In genomic region chr3:39327746-39328349, GRCh38 we compare ENCODE assay signal across 10 cellular contexts. TPM values are rescaled to one million over a fixed set of nuclear protein-coding genes. Genes with fewer than 3 reads are reported as not detected.
DNase-seq lines count a peak whose midpoint lies in the region; ATAC-seq, FAIRE-seq and TF ChIP-seq lines count a peak whose summit lies in the region.
"Had no signal": no experiment of that assay in that cellular context is flagged by ENCODE, and none has a peak within 500 bp of the region (broad histone marks: within the 10 kb centered on the region; RNA-seq: fewer than 3 reads in every experiment).

No MANE protein-coding gene starts in this region.

- no peaks in the 10 kb centered on the region for H3K9me3 ChIP-seq in CD4-positive, alpha-beta T cell (ENCODE audit: control insufficient read depth, low read length)
- no peaks in the 10 kb centered on the region for H3K9me3 ChIP-seq in T-helper 17 cell (ENCODE audit: control insufficient read depth, low read length, poor library complexity, severe bottlenecking)
- H3K9me3 ChIP-seq in pancreas, result no peaks in the 10 kb centered on the region

- DNase-seq in CD4-positive, alpha-beta T cell, result peak in 1 of 10 experiments; percentile 6
- DNase-seq in T-helper 17 cell (peak in 2 of 3 donors; percentile 8 to 22), HFFc6 (no peak), NCI-H146 (lab: John Stamatoyannopoulos, UW) (no peak), pancreas (no peak), Right ventricle myocardium superior (no peak)
- DNase-seq: cortex of kidney had no signal

- ATAC-seq in CD4-positive, alpha-beta T cell (ENCODE audit: poor library complexity), result peak; percentile 63
- ATAC-seq in GM18868 (IDR thresholded peaks at IDR 0.05; ENCODE audit: unreplicated experiment) (peak; percentile 78), HG02763 (IDR thresholded peaks at IDR 0.05; ENCODE audit: unreplicated experiment) (peak; percentile 55), T-helper 17 cell (peak; percentile 93), pancreas (no peak), Right ventricle myocardium superior (ENCODE audit: poor library complexity) (no peak)

- WGBS in pancreas, 2 donors, result 79 to 89% methylated on average over 4 of the region's 4 CpGs

- no peaks in the 10 kb centered on the region for H3K36me3 Mint-ChIP-seq in CD4-positive, alpha-beta T cell (ENCODE audit: low read depth)
- H3K36me3 Mint-ChIP-seq in T-helper 17 cell (ENCODE audit: low read depth) (peaks cover 5% of the 10 kb centered on the region), HFFc6 (ENCODE audit: low read depth) (no peaks in the 10 kb centered on the region)

- POLR2A ChIA-PET in CD4-positive, alpha-beta T cell (lab: Charles Lee), result no interaction called here

- intact Hi-C loops in CD4-positive, alpha-beta T cell (cut with DNase I, micrococcal nuclease), result no loop called here
- intact Hi-C loops in pancreas (cut with DNase I), result no loop called here
- intact Hi-C loops in Right ventricle myocardium superior (cut with DNase I), result no loop called here

- no peaks in the 10 kb centered on the region for H3K27me3 Mint-ChIP-seq in CD4-positive, alpha-beta T cell
- H3K27me3 Mint-ChIP-seq in T-helper 17 cell (no peaks in the 10 kb centered on the region), HFFc6 (ENCODE audit: insufficient read depth) (peaks cover 9% of the 10 kb centered on the region)

- H3K36me3 ChIP-seq in pancreas, result no peaks in the 10 kb centered on the region

- peaks cover 31% of the 10 kb centered on the region for H3K4me1 Mint-ChIP-seq in CD4-positive, alpha-beta T cell (ENCODE audit: low read depth)
- peaks cover 17% of the 10 kb centered on the region for H3K4me1 Mint-ChIP-seq in T-helper 17 cell
- H3K4me1 Mint-ChIP-seq in HFFc6 (ENCODE audit: low read depth), result no peaks in the 10 kb centered on the region

- CTCF ChIA-PET in CD4-positive, alpha-beta T cell (lab: Charles Lee), result no interaction called here

- H3K4me3 ChIP-seq in pancreas, result no peak overlapping the region

- peak overlapping the region; percentile 16 for H3K27ac Mint-ChIP-seq in CD4-positive, alpha-beta T cell
- H3K27ac Mint-ChIP-seq in T-helper 17 cell, result peak overlapping the region; percentile 90
- H3K27ac Mint-ChIP-seq in HFFc6, result no peak overlapping the region

- H3K27me3 ChIP-seq in CD4-positive, alpha-beta T cell (ENCODE audit: control insufficient read depth, insufficient read depth, low read length), result no peaks in the 10 kb centered on the region
- no peaks in the 10 kb centered on the region for H3K27me3 ChIP-seq in pancreas

- TF ChIP-seq CTCF in CD4-positive, alpha-beta T cell (IDR thresholded peaks at IDR 0.05), result no peak
- no peak for TF ChIP-seq CTCF in HFFc6 (IDR thresholded peaks at IDR 0.05)
- TF ChIP-seq CTCF in pancreas (IDR thresholded peaks at IDR 0.05), result no peak

- no peak overlapping the region for H3K27ac ChIP-seq in CD4-positive, alpha-beta T cell (ENCODE audit: low read depth, low read length)
- no peak overlapping the region for H3K27ac ChIP-seq in pancreas

- no peaks in the 10 kb centered on the region for H3K4me1 ChIP-seq in pancreas

- H3K9me3 Mint-ChIP-seq in CD4-positive, alpha-beta T cell, result no peaks in the 10 kb centered on the region
- H3K9me3 Mint-ChIP-seq in HFFc6, result no peaks in the 10 kb centered on the region

- no peak for FAIRE-seq in pancreas (lab: Jason Lieb, UNC)

- no peak overlapping the region for H3K4me3 Mint-ChIP-seq in CD4-positive, alpha-beta T cell
- peak overlapping the region; percentile 34 for H3K4me3 Mint-ChIP-seq in T-helper 17 cell
- H3K4me3 Mint-ChIP-seq in HFFc6, result no peak overlapping the region

RNA-seq across cellular contexts. Expression of gene CCR8, which starts 1.7 kb away (rescaled TPM):
- 1 to 10 TPM; 1.3 to 2.1 TPM for total RNA-seq in CD4-positive, alpha-beta T cell
- total RNA-seq in T-helper 17 cell, result 1 to 10 TPM; 2.5 to 9.0 TPM
- total RNA-seq in HFFc6 (2021; fragmentation: NEBNext Ultra II Directional; extraction: Animal tissue kit (Norgen Biotek cat#: 25700)), result not detected
- not detected for total RNA-seq in pancreas
- polyA plus RNA-seq in pancreas, result not detected
- not detected for total RNA-seq in Right ventricle myocardium superior
- polyA plus RNA-seq: neural cell had no signal

RNA-seq across cellular contexts. Expression of gene CX3CR1, which starts 48.0 kb away (rescaled TPM):
- under 1 TPM; 0.14 to 0.27 TPM for total RNA-seq in CD4-positive, alpha-beta T cell
- total RNA-seq in T-helper 17 cell (1 to 10 TPM in 1 of 2 donors, under 1 TPM in 1; 0.65 to 3.1 TPM), pancreas (10 to 100 TPM in 1 of 6 donors, 1 to 10 TPM in 4, under 1 TPM in 1; 0.23 to 13.0 (median 1.6) TPM), Right ventricle myocardium superior (1.5 TPM)
- total RNA-seq in HFFc6 (2021; fragmentation: NEBNext Ultra II Directional; extraction: Animal tissue kit (Norgen Biotek cat#: 25700)), result not detected
- polyA plus RNA-seq in pancreas, result under 1 TPM; 0.08 to 0.14 TPM
- polyA plus RNA-seq: neural cell had no signal

RNA-seq across cellular contexts. Expression of gene SLC25A38, which starts 55.3 kb away (rescaled TPM):
- total RNA-seq in CD4-positive, alpha-beta T cell, result 10 to 100 TPM; 43.2 to 44.7 TPM
- total RNA-seq in T-helper 17 cell, result 10 to 100 TPM; 39.9 to 55.4 TPM
- 10 to 100 TPM; 24.8 to 32.4 (median 27.9) TPM for total RNA-seq in HFFc6 (2021; fragmentation: NEBNext Ultra II Directional; extraction: Animal tissue kit (Norgen Biotek cat#: 25700))
- 10 to 100 TPM; 14.2 to 29.4 (median 21.1) TPM for total RNA-seq in pancreas
- polyA plus RNA-seq in pancreas, result 10 to 100 TPM; 25.1 to 29.4 TPM
- total RNA-seq in Right ventricle myocardium superior, result 14.4 TPM

Comparison
In these comparisons a context has a peak if more than half of its experiments do, and no peak if none do; other contexts are left out.
1. ATAC-seq: peak in CD4-positive, alpha-beta T cell (single experiment), GM18868 (single experiment), HG02763 (single experiment) and T-helper 17 cell (single experiment); none in pancreas (0 of 4) and Right ventricle myocardium superior (single experiment).
2. DNase-seq: peak in T-helper 17 cell (2 of 3); none in HFFc6 (single experiment), NCI-H146 (single experiment), pancreas (0 of 6) and Right ventricle myocardium superior (single experiment).